8 cellular contexts compared by ENCODE assay signal in genomic region chr12:55072093-55072492, GRCh38. TPM values are rescaled to one million over a fixed set of nuclear protein-coding genes. Genes with fewer than 3 reads are reported as not detected.
DNase-seq lines count a peak whose midpoint lies in the region; ATAC-seq, FAIRE-seq and TF ChIP-seq lines count a peak whose summit lies in the region.

No MANE protein-coding gene starts in this region.

- no peak overlapping the region for H3K18ac ChIP-seq in H1 (ENCODE audit: extremely low read depth, low read length)

- H3K79me2 ChIP-seq in DND-41 (ENCODE audit: insufficient read depth, low read length) (no peaks in the 10 kb centered on the region), H1 (ENCODE audit: control insufficient read depth in 1 of 2, insufficient read depth in 2 of 2, low read length in 2 of 2) (no peaks in the 10 kb centered on the region), neural cell (replicated peaks; ENCODE audit: insufficient read depth, low read length) (no peaks in the 10 kb centered on the region)

- H2AK5ac ChIP-seq in H1 (ENCODE audit: low read depth, low read length), result no peak overlapping the region

- H3K14ac ChIP-seq in H1 (ENCODE audit: insufficient read length), result no peak overlapping the region

- POLR2A ChIA-PET in HEK293 (lab: Yijun Ruan, JAX), result interaction anchor here (1.0 kb wide), 1 partner anchor 79 kb away, joined by 3 read pairs; no protein-coding TSS in a partner anchor
- POLR2A ChIA-PET in H1 (lab: Charles Lee; ENCODE audit: partially characterized antibody), result interaction anchor here (0.6 to 1.4 kb wide), 4 partner anchors 13 to 507 kb away, joined by 3 to 8 read pairs (median 5); no protein-coding TSS in a partner anchor

- no peak overlapping the region for H3K56ac ChIP-seq in H1 (replicated peaks; ENCODE audit: insufficient read length, low read depth, low read length)

- no peaks in the 10 kb centered on the region for H3K9me2 ChIP-seq in neural cell (ENCODE audit: insufficient read depth, low read length)

- H3K4ac ChIP-seq in H1 (replicated peaks; ENCODE audit: insufficient read length, low read depth, low read length), result no peak overlapping the region

- H3K23ac ChIP-seq in H1 (ENCODE audit: insufficient read length), result no peak overlapping the region

- H2BK120ac ChIP-seq in H1 (replicated peaks; ENCODE audit: low read depth, low read length), result no peak overlapping the region

- H2BK20ac ChIP-seq in H1 (ENCODE audit: low read length), result no peak overlapping the region

- TF ChIP-seq CTCF in DND-41 (IDR thresholded peaks at IDR 0.05; ENCODE audit: borderline replicate concordance, extremely low read depth, low read length, poor library complexity, severe bottlenecking) (peak; percentile 86), HEK293 (tag by site-specific recombination; IDR thresholded peaks at IDR 0.05) (peak; percentile 53), H1 (IDR thresholded peaks at IDR 0.05; ENCODE audit: control extremely low read depth in 1 of 3, insufficient read depth in 1 of 3, low read depth in 1 of 3, low read length in 3 of 3) (peak; percentile 88 to 98 (median 89)), neural cell (IDR thresholded peaks at IDR 0.05; ENCODE audit: poor library complexity, severe bottlenecking) (peak; percentile 14), upper lobe of right lung (IDR thresholded peaks at IDR 0.05) (peak; percentile 44)

- H3K9me3 ChIP-seq in DND-41 (ENCODE audit: insufficient read depth, low read length, severe bottlenecking) (no peaks in the 10 kb centered on the region), HEK293 (ENCODE audit: control insufficient read depth, insufficient read depth, low read depth, low read length) (no peaks in the 10 kb centered on the region), H1 (ENCODE audit: insufficient read depth in 2 of 2, low read depth in 1 of 2, low read length in 1 of 2) (no peaks in the 10 kb centered on the region), neural cell (ENCODE audit: low read length) (no peaks in the 10 kb centered on the region), upper lobe of right lung (no peaks in the 10 kb centered on the region)

- H3K4me3 ChIP-seq in DND-41 (ENCODE audit: low read depth in 1 of 2, low read length in 2 of 2), result no peak overlapping the region
- H3K4me3 ChIP-seq in HEK293 (ENCODE audit: low read depth, low read length), result no peak overlapping the region
- no peak overlapping the region for H3K4me3 ChIP-seq in H1 (ENCODE audit: extremely low read depth in 1 of 4, insufficient read depth in 2 of 4, low read depth in 3 of 4, low read length in 4 of 4)
- H3K4me3 ChIP-seq in neural cell (ENCODE audit: low read length), result no peak overlapping the region
- H3K4me3 ChIP-seq in upper lobe of right lung, result no peak overlapping the region

- H3K4me1 ChIP-seq in DND-41 (ENCODE audit: insufficient read depth, low read length) (no peaks in the 10 kb centered on the region), HEK293 (ENCODE audit: control insufficient read depth, insufficient read depth, low read length) (no peaks in the 10 kb centered on the region), H1 (replicated peaks in 1 of 4; ENCODE audit: control insufficient read depth in 3 of 4, insufficient read depth in 4 of 4, low read length in 3 of 4) (peaks cover 0 to 2% (median under 1%) of the 10 kb centered on the region in 4 experiments; a peak in 1 of 7 replicates), upper lobe of right lung (no peaks in the 10 kb centered on the region)

- no peak for TF ChIP-seq POLR2A in H1 (IDR thresholded peaks at IDR 0.05; ENCODE audit: control extremely low read depth in 1 of 2, low read depth in 2 of 2, low read length in 2 of 2)

- H4K5ac ChIP-seq in H1 (ENCODE audit: insufficient read length, low read depth, low read length), result no peak overlapping the region

- DNase-seq in DND-41 (peak; percentile 73), NCI-H345 (lab: John Stamatoyannopoulos, UW) (peak; percentile 44), H1 (ENCODE audit: low read depth in 1 of 2, low spot score in 2 of 2) (peak in 1 of 2 experiments; percentile 82), upper lobe of right lung (peak; percentile 80), HuH-7.5 (ENCODE audit: low spot score) (no peak)
- DNase-seq in activated CD4-positive, alpha-beta T cell treated with anti-CD3 and anti-CD28 coated beads, Interleukin-2, amount 50 U/mL, for 4 hours, result peak; percentile 77 to 79

- H4K20me1 ChIP-seq in DND-41 (ENCODE audit: insufficient read depth, low read length), result no peaks in the 10 kb centered on the region
- no peaks in the 10 kb centered on the region for H4K20me1 ChIP-seq in H1 (replicated peaks in 1 of 2; ENCODE audit: control insufficient read depth in 1 of 2, insufficient read depth in 2 of 2, low read length in 2 of 2)
- no peaks in the 10 kb centered on the region for H4K20me1 ChIP-seq in neural cell (ENCODE audit: insufficient read depth)

- 62% methylated on average over 3 of the region's 3 CpGs; no CpG with 5 or more reads in 1 of the 2 experiments for WGBS in H1 (ENCODE audit: extremely low coverage in 1 of 2, insufficient coverage in 1 of 2, insufficient read length in 1 of 2, insufficient replicate concordance in 2 of 2, low coverage in 1 of 2, low lambda C conversion rate in 2 of 2, missing lambda C conversion rate in 1 of 2), 2 experiments

- no peaks in the 10 kb centered on the region for H3K23me2 ChIP-seq in H1 (ENCODE audit: low read depth, low read length)

- no peak overlapping the region for H3K4me2 ChIP-seq in DND-41 (ENCODE audit: insufficient read depth, low read length)
- no peak overlapping the region for H3K4me2 ChIP-seq in H1 (ENCODE audit: insufficient read depth in 1 of 2, low read depth in 2 of 2, low read length in 2 of 2)
- no peak overlapping the region for H3K4me2 ChIP-seq in neural cell (ENCODE audit: low read length)

- H4K8ac ChIP-seq in H1 (ENCODE audit: extremely low read depth, insufficient read depth, low read length), result no peak overlapping the region

- H2BK5ac ChIP-seq in H1 (ENCODE audit: low read depth, low read length), result no peak overlapping the region

- H3K79me1 ChIP-seq in H1 (ENCODE audit: low read depth, low read length), result no peaks in the 10 kb centered on the region

- intact Hi-C loops in upper lobe of right lung (cut with DNase I), result no loop called here

- CTCF ChIA-PET in HEK293 (lab: Yijun Ruan, JAX) (interaction anchor here (0.6 to 11.8 kb wide), 26 partner anchors 10 to 588 kb away, joined by 3 to 271 read pairs (median 5); partner anchors contain the start of gene TESPA1), H1 (lab: Charles Lee; ENCODE audit: partially characterized antibody) (interaction anchor here (0.6 to 14.9 kb wide), 69 partner anchors 8 to 549 kb away, joined by 3 to 627 read pairs (median 5); partner anchors contain the start of genes MUCL1, NEUROD4 and TESPA1)

- H2AFZ ChIP-seq in DND-41 (ENCODE audit: low read depth, low read length) (no peak overlapping the region), H1 (ENCODE audit: low read length) (no peak overlapping the region), neural cell (ENCODE audit: low read depth, low read length) (no peak overlapping the region)

- no peak overlapping the region for H3K27ac ChIP-seq in DND-41 (ENCODE audit: low read length)
- no peak overlapping the region for H3K27ac ChIP-seq in HEK293 (ENCODE audit: extremely low read depth, low read depth, low read length)
- no peak overlapping the region for H3K27ac ChIP-seq in H1 (ENCODE audit: low read depth, low read length)
- H3K27ac ChIP-seq in neural cell (ENCODE audit: low read length), result no peak overlapping the region
- H3K27ac ChIP-seq in upper lobe of right lung, result no peak overlapping the region

- TF ChIP-seq RAD21 in H1 (IDR thresholded peaks at IDR 0.05 in 1 of 2, conservative IDR thresholded peaks at IDR 0.05 in 1 of 2; ENCODE audit: low read depth in 2 of 2, low read length in 2 of 2) (peak; percentile 96 to 99), neural cell (conservative IDR thresholded peaks at IDR 0.05) (no peak)

- no peak overlapping the region for H2BK12ac ChIP-seq in H1 (ENCODE audit: low read depth, low read length)

- H4K91ac ChIP-seq in H1 (replicated peaks; ENCODE audit: insufficient read length, low read length), result no peak overlapping the region

- TF ChIP-seq EP300 in H1 (IDR thresholded peaks at IDR 0.05; ENCODE audit: borderline replicate concordance in 1 of 2, low read depth in 2 of 2, low read length in 2 of 2), result no peak
- no peak for TF ChIP-seq EP300 in neural cell (conservative IDR thresholded peaks at IDR 0.05; ENCODE audit: poor library complexity, severe bottlenecking)

- H3K27me3 ChIP-seq in DND-41 (ENCODE audit: insufficient read depth, low read length, poor library complexity) (peaks cover 7% of the 10 kb centered on the region), H1 (replicated peaks in 1 of 4; ENCODE audit: control insufficient read depth in 3 of 4, extremely low read depth in 1 of 4, insufficient read depth in 3 of 4, low read length in 3 of 4) (no peaks in the 10 kb centered on the region), neural cell (ENCODE audit: insufficient read depth, low read depth, low read length) (no peaks in the 10 kb centered on the region), upper lobe of right lung (peaks cover 15% of the 10 kb centered on the region)

- H3F3A ChIP-seq in neural cell (ENCODE audit: insufficient read depth, low read length, poor library complexity, severe bottlenecking), result no peaks in the 10 kb centered on the region

- ATAC-seq in DND-41 (ENCODE audit: insufficient read depth, low read depth) (peak; percentile 79), upper lobe of right lung (peak; percentile 88)

- H3K9ac ChIP-seq in DND-41 (ENCODE audit: low read depth, low read length), result no peak overlapping the region
- no peak overlapping the region for H3K9ac ChIP-seq in H1 (replicated peaks in 1 of 4; ENCODE audit: extremely low read depth in 1 of 4, low read depth in 3 of 4, low read length in 3 of 4)
- no peak overlapping the region for H3K9ac ChIP-seq in neural cell (ENCODE audit: low read length)

- H3K36me3 ChIP-seq in DND-41 (ENCODE audit: insufficient read depth, low read length), result no peaks in the 10 kb centered on the region
- no peaks in the 10 kb centered on the region for H3K36me3 ChIP-seq in HEK293 (ENCODE audit: control insufficient read depth in 2 of 2, insufficient read depth in 1 of 2, low read length in 2 of 2)
- H3K36me3 ChIP-seq in H1 (ENCODE audit: control insufficient read depth in 2 of 4, insufficient read depth in 4 of 4, low read length in 3 of 4), result no peaks in the 10 kb centered on the region
- no peaks in the 10 kb centered on the region for H3K36me3 ChIP-seq in neural cell (ENCODE audit: insufficient read depth, low read length)
- H3K36me3 ChIP-seq in upper lobe of right lung, result no peaks in the 10 kb centered on the region

- H2BK15ac ChIP-seq in H1 (ENCODE audit: low read length), result no peak overlapping the region

- FAIRE-seq in H1 (lab: Jason Lieb, UNC), result peak; percentile 42

RNA-seq across cellular contexts. Expression of gene NEUROD4, which starts 52.3 kb away (rescaled TPM):
- not detected in 2 replicates for total RNA-seq in H1 (2021; fragmentation: NEBNext Ultra II Directional; extraction: Animal tissue kit (Norgen Biotek cat#: 25700))
- polyA plus RNA-seq in H1 (2011; rRNA removed) (not detected in 2 replicates), neural cell (not detected in 2 replicates)
- polyA plus RNA-seq in H1 (2011; cell fraction: cytosol; rRNA removed), result not detected
- polyA plus RNA-seq in H1 (2011; cell fraction: nucleus; rRNA removed), result not detected
- not detected in 4 replicates for polyA plus RNA-seq in H1 (2012, experiment 1 of 2)
- not detected for polyA plus RNA-seq in H1 (2012, experiment 2 of 2)
- polyA plus RNA-seq in H1 (2013, experiment 1 of 2), result not detected
- polyA plus RNA-seq in H1 (2013, experiment 2 of 2), result not detected
- not detected in 2 replicates for polyA minus RNA-seq in H1 (2011; rRNA and poly(A)+ RNA removed)
- not detected for polyA minus RNA-seq in H1 (2011; cell fraction: cytosol; rRNA and poly(A)+ RNA removed)
- not detected for polyA minus RNA-seq in H1 (2011; cell fraction: nucleus; rRNA and poly(A)+ RNA removed)
- 0.24 and 0.35 TPM in 2 replicates for polyA minus RNA-seq in neural cell
- total RNA-seq in upper lobe of right lung, result not detected

RNA-seq across cellular contexts. Expression of gene OR9K2, which starts 54.1 kb away (rescaled TPM):
- total RNA-seq in H1 (2021; fragmentation: NEBNext Ultra II Directional; extraction: Animal tissue kit (Norgen Biotek cat#: 25700)), result not detected in 2 replicates
- polyA plus RNA-seq in H1 (2011; rRNA removed) (not detected in 2 replicates), neural cell (not detected in 2 replicates)
- not detected for polyA plus RNA-seq in H1 (2011; cell fraction: cytosol; rRNA removed)
- polyA plus RNA-seq in H1 (2011; cell fraction: nucleus; rRNA removed), result not detected
- not detected in 4 replicates for polyA plus RNA-seq in H1 (2012, experiment 1 of 2)
- not detected for polyA plus RNA-seq in H1 (2012, experiment 2 of 2)
- not detected for polyA plus RNA-seq in H1 (2013, experiment 1 of 2)
- not detected for polyA plus RNA-seq in H1 (2013, experiment 2 of 2)
- polyA minus RNA-seq in H1 (2011; rRNA and poly(A)+ RNA removed), result 0.22 TPM in 1 of 2 replicates, not detected in the other
- polyA minus RNA-seq in H1 (2011; cell fraction: cytosol; rRNA and poly(A)+ RNA removed), result not detected
- not detected for polyA minus RNA-seq in H1 (2011; cell fraction: nucleus; rRNA and poly(A)+ RNA removed)
- polyA minus RNA-seq in neural cell, result not detected in 2 replicates
- total RNA-seq in upper lobe of right lung, result not detected

Comparison
In these comparisons a context has a peak if more than half of its experiments do, and no peak if none do; other contexts are left out.
1. CTCF ChIP-seq: peak in every context shown above with its lines; median percentile 89 in H1; 86 in DND-41; 53 in HEK293; 44 in upper lobe of right lung; 14 in neural cell.